8 cellular contexts compared by ENCODE assay signal in the genomic region with DNA sequence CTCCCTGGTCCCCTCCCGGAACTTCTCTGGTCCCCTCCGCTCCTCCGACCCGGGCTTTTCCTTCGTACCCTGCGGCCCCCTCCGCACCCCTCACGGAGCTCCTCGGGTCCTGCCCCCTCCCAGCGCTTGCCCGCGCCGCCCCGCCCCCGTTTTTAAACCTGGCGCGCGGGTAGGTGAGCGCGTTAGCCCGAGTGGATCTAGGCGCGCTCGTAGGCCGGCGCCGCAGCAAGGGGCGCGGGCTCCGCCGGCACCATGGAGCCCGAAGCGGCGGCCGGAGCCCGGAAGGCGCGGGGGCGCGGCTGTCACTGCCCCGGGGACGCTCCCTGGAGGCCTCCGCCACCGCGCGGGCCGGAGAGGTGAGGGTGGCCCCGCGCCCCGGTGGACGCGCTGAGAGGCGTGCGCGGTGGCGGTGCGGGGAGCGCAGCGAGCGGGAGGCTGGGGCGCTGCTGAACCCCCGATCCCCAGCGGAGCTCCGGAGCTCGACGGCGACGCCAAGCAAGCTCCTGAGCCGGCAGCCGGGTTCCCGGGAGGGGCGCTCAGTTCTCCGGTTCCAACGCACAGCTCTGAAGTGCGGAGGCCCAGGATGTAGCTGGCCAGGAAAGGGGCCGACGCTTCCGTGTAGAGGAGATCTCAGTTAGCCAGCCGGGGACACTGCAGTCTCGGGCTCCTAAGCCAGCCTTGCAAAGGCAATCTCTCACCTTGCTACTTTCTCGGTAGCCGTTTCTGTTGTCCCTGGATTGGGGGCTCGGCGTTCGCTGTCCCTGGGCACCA. TPM values are rescaled to one million over a fixed set of nuclear protein-coding genes. Genes with fewer than 3 reads are reported as not detected.
DNase-seq lines count a peak whose midpoint lies in the region; ATAC-seq, FAIRE-seq and TF ChIP-seq lines count a peak whose summit lies in the region.

A gene with protein sequence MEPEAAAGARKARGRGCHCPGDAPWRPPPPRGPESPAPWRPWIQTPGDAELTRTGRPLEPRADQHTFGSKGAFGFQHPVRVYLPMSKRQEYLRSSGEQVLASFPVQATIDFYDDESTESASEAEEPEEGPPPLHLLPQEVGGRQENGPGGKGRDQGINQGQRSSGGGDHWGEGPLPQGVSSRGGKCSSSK (plus strand): TSS at position 182 of the 771 bp plus-strand sequence. CDS start 71 bp downstream, at position 253.

- 94% methylated on average over 34 of the region's 85 CpGs for WGBS in K562 (ENCODE audit: insufficient coverage, low coverage, missing lambda C conversion rate)
- 3% methylated on average over 85 of the region's 85 CpGs for WGBS in liver
- 2 to 3% methylated on average over 33 to 34 of the region's 85 CpGs for WGBS in thyroid gland, 2 donors

- BruUV-seq in K562 (replicated peaks; lab: Mats Ljungman, UMichigan): no TSS peak

- H3K4me2 ChIP-seq in K562 (ENCODE audit: insufficient read depth, low read length): no peak within 1 kb of the TSS

- POLR2A ChIA-PET in K562 (lab: Yijun Ruan, JAX): no interaction called here

- TF ChIP-seq RAD21 in K562 (CRISPR knock-in tag; conservative IDR thresholded peaks at IDR 0.05 in 1 of 2, IDR thresholded peaks at IDR 0.05 in 1 of 2) (no peak), liver (IDR thresholded peaks at IDR 0.05) (no peak)

- H3K36me3 ChIP-seq in K562 (ENCODE audit: control insufficient read depth, insufficient read depth, low read length) (no peaks in the 10 kb centered on the region), liver (ENCODE audit: control insufficient read depth in 4 of 4, insufficient read depth in 3 of 4, low read depth in 1 of 4, low read length in 3 of 4) (no peaks in the 10 kb centered on the region), thyroid gland (no peaks in the 10 kb centered on the region)

- in situ Hi-C loops in K562 (cut with MboI): no loop called here

- TF ChIP-seq EP300 in K562 (IDR thresholded peaks at IDR 0.05; ENCODE audit: low read length): no peak

- H3K9ac ChIP-seq in K562 (ENCODE audit: insufficient read depth in 1 of 2, low read depth in 2 of 2, low read length in 2 of 2): no peak within 1 kb of the TSS
- no peak within 1 kb of the TSS for H3K9ac ChIP-seq in liver (ENCODE audit: low read depth in 1 of 2, low read length in 2 of 2)

- H3K79me2 ChIP-seq in K562 (ENCODE audit: control insufficient read depth, insufficient read depth, low read length): no peaks in the 10 kb centered on the region

- 0 out of 2 replicates have a peak, but pooled peaks cover 2% of the 10 kb centered on the region for H3K9me3 ChIP-seq in K562 (replicated peaks; ENCODE audit: control insufficient read depth, insufficient read depth, low read depth, low read length)
- H3K9me3 ChIP-seq in liver (ENCODE audit: control insufficient read depth in 4 of 4, low read length in 3 of 4): no peaks in the 10 kb centered on the region
- no peaks in the 10 kb centered on the region for H3K9me3 ChIP-seq in thyroid gland

- peaks cover 6 to 13% of the 10 kb centered on the region in 2 experiments; a peak in 4 of 5 replicates for H3K4me1 ChIP-seq in K562 (replicated peaks in 1 of 2; ENCODE audit: control insufficient read depth in 2 of 2, insufficient read depth in 2 of 2, low read length in 2 of 2)
- peaks cover 5 to 21% (median 14%) of the 10 kb centered on the region in 4 donors for H3K4me1 ChIP-seq in liver (ENCODE audit: control insufficient read depth in 4 of 4, insufficient read depth in 4 of 4, low read length in 3 of 4)
- H3K4me1 ChIP-seq in thyroid gland: peaks cover 4 to 14% of the 10 kb centered on the region in 2 donors

- H3K9me1 ChIP-seq in K562 (ENCODE audit: control insufficient read depth, insufficient read depth, low read length): no peaks in the 10 kb centered on the region

- ATAC-seq in K562 (no peak), GM21390 (IDR thresholded peaks at IDR 0.05; ENCODE audit: unreplicated experiment) (no peak)

- no peak for FAIRE-seq in K562 (lab: Jason Lieb, UNC)

- TF ChIP-seq POLR2A in K562 (conservative IDR thresholded peaks at IDR 0.05) (no peak), thyroid gland (IDR thresholded peaks at IDR 0.05) (no peak)

- CTCF ChIA-PET in K562 (lab: Yijun Ruan, JAX; ENCODE audit: low intra/inter-chr PET ratio): no interaction called here

- intact Hi-C loops in K562 (cut with micrococcal nuclease): no loop called here
- intact Hi-C loops in thyroid gland (cut with DNase I): no loop called here

- H3K27me3 ChIP-seq in K562 (ENCODE audit: control insufficient read depth in 2 of 2, insufficient read depth in 2 of 2, low read length in 2 of 2) (no peaks in the 10 kb centered on the region), liver (ENCODE audit: control insufficient read depth in 4 of 4, insufficient read depth in 4 of 4, low read length in 3 of 4) (no peaks in the 10 kb centered on the region), thyroid gland (no peaks in the 10 kb centered on the region)

- H2AFZ ChIP-seq in K562 (ENCODE audit: low read depth, low read length): no peak within 1 kb of the TSS

- peak; percentile 18 for DNase-seq in NCI-H2227 treated with DMSO at 0.1 percent for 48 hours (lab: John Stamatoyannopoulos, UW)
- DNase-seq in K562 (ENCODE audit: extremely low read depth in 1 of 4, low spot score in 3 of 4): no peak
- DNase-seq in thyroid gland: peak in 1 of 2 donors; percentile 7
- DNase-seq in LoVo (ENCODE audit: low spot score): no peak
- DNase-seq in GM19240 (ENCODE audit: insufficient read length, low spot score): no peak

- H4K20me1 ChIP-seq in K562 (replicated peaks; ENCODE audit: control insufficient read depth, insufficient read depth, low read length): no peaks in the 10 kb centered on the region

- H3K27ac ChIP-seq in K562 (ENCODE audit: extremely low read depth, low read depth, low read length) (no peak within 1 kb of the TSS), liver (ENCODE audit: low read depth in 1 of 2, low read length in 2 of 2) (no peak within 1 kb of the TSS), thyroid gland (no peak within 1 kb of the TSS)

- TF ChIP-seq CTCF in K562 (IDR thresholded peaks at IDR 0.05 in 2 of 3, conservative IDR thresholded peaks at IDR 0.05 in 1 of 3; ENCODE audit: insufficient read depth in 2 of 3, low read depth in 1 of 3, low read length in 3 of 3): no peak
- TF ChIP-seq CTCF in liver (IDR thresholded peaks at IDR 0.05; ENCODE audit: low read depth, low read length, missing input control): no peak
- TF ChIP-seq CTCF in thyroid gland (IDR thresholded peaks at IDR 0.05): no peak

- peak within 1 kb of the TSS; percentile 59; the same call in 1 of the 2 replicates for H3K4me3 ChIP-seq in GM08714 (ENCODE audit: low read length)
- no peak within 1 kb of the TSS for H3K4me3 ChIP-seq in K562
- peak within 1 kb of the TSS in 2 of 3 donors; percentile 52 to 71 for H3K4me3 ChIP-seq in liver (ENCODE audit: low read depth in 1 of 3, low read length in 3 of 3)
- H3K4me3 ChIP-seq in thyroid gland (replicated peaks in 1 of 3): peak within 1 kb of the TSS in 2 of 3 donors; percentile 2 to 37

TF ChIP-seq in K562, 482 proteins besides CTCF, POLR2A, EP300 and RAD21 (continues in another document):
- TF ChIP-seq, protein P1, sequence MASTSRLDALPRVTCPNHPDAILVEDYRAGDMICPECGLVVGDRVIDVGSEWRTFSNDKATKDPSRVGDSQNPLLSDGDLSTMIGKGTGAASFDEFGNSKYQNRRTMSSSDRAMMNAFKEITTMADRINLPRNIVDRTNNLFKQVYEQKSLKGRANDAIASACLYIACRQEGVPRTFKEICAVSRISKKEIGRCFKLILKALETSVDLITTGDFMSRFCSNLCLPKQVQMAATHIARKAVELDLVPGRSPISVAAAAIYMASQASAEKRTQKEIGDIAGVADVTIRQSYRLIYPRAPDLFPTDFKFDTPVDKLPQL (IDR thresholded peaks at IDR 0.05; ENCODE audit: extremely low read depth, insufficient read length): no peak
- TF ChIP-seq PCBP1 (IDR thresholded peaks at IDR 0.05; ENCODE audit: low read depth, low read length, poor library complexity, severe bottlenecking): peak; percentile 18

TF ChIP-seq in liver, 16 proteins besides CTCF, POLR2A, EP300 and RAD21 (continues in another document):
- no peak for TF ChIP-seq FOXA1 (IDR thresholded peaks at IDR 0.05)
- TF ChIP-seq NR2F2 (IDR thresholded peaks at IDR 0.05): no peak
- no peak for TF ChIP-seq YY1 (IDR thresholded peaks at IDR 0.05)
- TF ChIP-seq, protein P2, sequence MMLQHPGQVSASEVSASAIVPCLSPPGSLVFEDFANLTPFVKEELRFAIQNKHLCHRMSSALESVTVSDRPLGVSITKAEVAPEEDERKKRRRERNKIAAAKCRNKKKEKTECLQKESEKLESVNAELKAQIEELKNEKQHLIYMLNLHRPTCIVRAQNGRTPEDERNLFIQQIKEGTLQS (IDR thresholded peaks at IDR 0.05): no peak
- TF ChIP-seq EGR1 (IDR thresholded peaks at IDR 0.05; ENCODE audit: low read depth in 2 of 2): no peak
- no peak for TF ChIP-seq RXRA (IDR thresholded peaks at IDR 0.05)
- no peak for TF ChIP-seq GABPA (IDR thresholded peaks at IDR 0.05 in 1 of 2, conservative IDR thresholded peaks at IDR 0.05 in 1 of 2)
- TF ChIP-seq SP1 (IDR thresholded peaks at IDR 0.05): no peak
- TF ChIP-seq TAF1 (conservative IDR thresholded peaks at IDR 0.05): no peak
- no peak for TF ChIP-seq JUND (IDR thresholded peaks at IDR 0.05)
- TF ChIP-seq FOXA2 (IDR thresholded peaks at IDR 0.05): no peak
- no peak for TF ChIP-seq HNF4G (IDR thresholded peaks at IDR 0.05)
- TF ChIP-seq HNF4A (conservative IDR thresholded peaks at IDR 0.05): no peak

RNA-seq across cellular contexts. Expression of the gene that starts here (rescaled TPM):
- total RNA-seq in K562 (2011; cell fraction: chromatin; rRNA removed; ENCODE audit: low replicate concordance): not detected in 2 replicates
- total RNA-seq in K562 (2011; cell fraction: nucleolus; rRNA removed): not detected in 2 replicates
- not detected in 2 replicates for total RNA-seq in K562 (2011; cell fraction: nucleoplasm; rRNA removed)
- total RNA-seq in K562 (2014; rRNA removed) (not detected in 2 replicates), K562 (2014; rRNA removed; fragmentation: Illumina TruSeq; extraction: Trizol) (not detected in 2 replicates), K562 (2015; rRNA removed; fragmentation: Illumina TruSeq; extraction: Trizol) (not detected in 2 replicates), K562 (2021) (not detected in 2 replicates), liver (under 1 TPM in 1 of 2 donors, not detected in 1; 0.08 TPM), thyroid gland (not detected)
- polyA plus RNA-seq in K562 (2011; rRNA removed) (not detected in 2 replicates), K562 (2014; fragmentation: Illumina TruSeq; extraction: Trizol) (not detected in 2 replicates), K562 (2014; fragmentation: Nextera tagmentation; extraction: Ambion mirVana) (not detected), K562 (2014; rRNA removed) (not detected in 2 replicates), liver (under 1 TPM; 0.13 to 0.21 TPM)
- not detected in 2 replicates for polyA plus RNA-seq in K562 (2011; cell fraction: cytosol; rRNA removed)
- polyA plus RNA-seq in K562 (2011; cell fraction: nucleus; rRNA removed): not detected in 2 replicates
- polyA plus RNA-seq in K562 (2012): not detected in 2 replicates
- polyA minus RNA-seq in K562 (2011; rRNA and poly(A)+ RNA removed): not detected in 2 replicates
- not detected in 2 replicates for polyA minus RNA-seq in K562 (2011; cell fraction: cytosol; rRNA and poly(A)+ RNA removed)
- polyA minus RNA-seq in K562 (2011; cell fraction: nucleus; rRNA and poly(A)+ RNA removed): not detected in 2 replicates
